In genomic region chr7:116524221-116524608, GRCh38 we compare ENCODE assay signal across 8 cellular contexts. TPM values are rescaled to one million over a fixed set of nuclear protein-coding genes. Genes with fewer than 3 reads are reported as not detected.
DNase-seq lines count a peak whose midpoint lies in the region; ATAC-seq, FAIRE-seq and TF ChIP-seq lines count a peak whose summit lies in the region.

No MANE protein-coding gene starts in this region.

- no peaks in the 10 kb centered on the region for H3K36me3 Mint-ChIP-seq in neural crest cell (ENCODE audit: low read depth)

- no peaks in the 10 kb centered on the region for H3K27me3 ChIP-seq in Panc1 (ENCODE audit: control insufficient read depth, insufficient read depth, low read length)

- H3K36me3 ChIP-seq in Panc1 (ENCODE audit: control insufficient read depth, insufficient read depth, low read length), result peaks cover 20% of the 10 kb centered on the region

- CTCF ChIA-PET in Panc1 (lab: Charles Lee), result no interaction called here

- H3K27ac Mint-ChIP-seq in neural crest cell (ENCODE audit: unreplicated experiment), result no peak overlapping the region

- ATAC-seq in Panc1 (no peak), HG03571 (IDR thresholded peaks at IDR 0.05; ENCODE audit: unreplicated experiment) (no peak), GM18858 (IDR thresholded peaks at IDR 0.05; ENCODE audit: unreplicated experiment) (no peak)

- peak overlapping the region; percentile 95 for H3K4me3 ChIP-seq in AG10803 (ENCODE audit: low read length)
- H3K4me3 ChIP-seq in Panc1 (ENCODE audit: low read depth in 2 of 2, low read length in 2 of 2), result peak overlapping the region; percentile 78 to 90
- H3K4me3 ChIP-seq in epithelial cell of proximal tubule (ENCODE audit: low read depth, low read length), result peak overlapping the region; percentile 88

- peaks cover 38% of the 10 kb centered on the region for H3K4me1 Mint-ChIP-seq in neural crest cell

- DNase-seq in AG10803 (ENCODE audit: low read depth), result no peak
- no peak for DNase-seq in Panc1 (ENCODE audit: low read depth, low spot score)
- no peak for DNase-seq in epithelial cell of proximal tubule (ENCODE audit: low read depth)
- no peak for DNase-seq in neural crest cell (ENCODE audit: low read depth, low spot score)
- DNase-seq in amygdala (lab: John Stamatoyannopoulos, UW), result no peak
- no peak for DNase-seq in urothelium cell line (ENCODE audit: low spot score)

- H3K9me3 Mint-ChIP-seq in neural crest cell, result no peaks in the 10 kb centered on the region

- BruUV-seq in Panc1 (replicated peaks; lab: Mats Ljungman, UMichigan), result no TSS peak

- H3K27ac ChIP-seq in Panc1 (ENCODE audit: low read length), result peak overlapping the region; percentile 92

- POLR2A ChIA-PET in Panc1 (lab: Charles Lee), result interaction anchor here (0.7 to 1.0 kb wide), 3 partner anchors 12 to 256 kb away, joined by 3 to 4 read pairs (median 3); no protein-coding TSS in a partner anchor

- no peaks in the 10 kb centered on the region for H3K9me3 ChIP-seq in Panc1 (ENCODE audit: control insufficient read depth, insufficient read depth, low read depth, low read length)

- TF ChIP-seq CTCF in AG10803 (conservative IDR thresholded peaks at IDR 0.05; ENCODE audit: low read length) (no peak), Panc1 (IDR thresholded peaks at IDR 0.05) (no peak), epithelial cell of proximal tubule (conservative IDR thresholded peaks at IDR 0.05; ENCODE audit: low read depth, low read length) (no peak), neural crest cell (conservative IDR thresholded peaks at IDR 0.05) (no peak)

- in situ Hi-C loops in Panc1 (cut with HindIII; ENCODE audit: low pct_unique_long_range_greater_than_20kb, low sequenced_read_pairs), result no loop called here

- H3K4me3 Mint-ChIP-seq in neural crest cell, result peak overlapping the region; percentile 90

- intact Hi-C loops in Panc1 (cut with micrococcal nuclease; ENCODE audit: unreplicated experiment), result loop anchor here (2.0 to 10.0 kb wide), 3 partner anchors 99 to 265 kb away; no protein-coding TSS in a partner anchor

- peaks cover 81% of the 10 kb centered on the region for H3K27me3 Mint-ChIP-seq in neural crest cell (ENCODE audit: low read depth)

- FAIRE-seq in urothelium cell line (lab: Jason Lieb, UNC), result no peak

- peaks cover 65% of the 10 kb centered on the region for H3K4me1 ChIP-seq in Panc1 (ENCODE audit: control insufficient read depth, insufficient read depth, low read length)

RNA-seq across cellular contexts. Expression of gene CAV1, which starts 0.6 kb away (rescaled TPM):
- 496 TPM for total RNA-seq in Panc1 (2021; ENCODE audit: unreplicated experiment)
- polyA plus RNA-seq in Panc1 (2012; ENCODE audit: insufficient read length), result 465 TPM
- total RNA-seq in epithelial cell of proximal tubule, result 66.7 and 110 TPM in 2 replicates
- total RNA-seq in neural crest cell, result 3.7 and 5.3 TPM in 2 replicates

RNA-seq across cellular contexts. Expression of gene CAV2, which starts 24.7 kb away (rescaled TPM):
- total RNA-seq in Panc1 (2021; ENCODE audit: unreplicated experiment) (217 TPM), epithelial cell of proximal tubule (81.7 and 94.1 TPM in 2 replicates), neural crest cell (1.6 and 1.9 TPM in 2 replicates)
- polyA plus RNA-seq in Panc1 (2012; ENCODE audit: insufficient read length), result 199 TPM

Comparison
In these comparisons a context has a peak if more than half of its experiments do, and no peak if none do; other contexts are left out.
1. RNA of gene CAV1, which starts 0.6 kb away (total RNA-seq): 496 TPM in Panc1 (single experiment) and 66.7 to 110 TPM in epithelial cell of proximal tubule; 3.7 to 5.3 TPM in neural crest cell; every median in the first group is over 10 times any median in the second.
2. RNA of gene CAV2, which starts 24.7 kb away (total RNA-seq): 217 TPM in Panc1 (single experiment) and 81.7 to 94.1 TPM in epithelial cell of proximal tubule; 1.6 to 1.9 TPM in neural crest cell; every median in the first group is over 10 times any median in the second.
3. Peak in every context shown above with its lines, with median percentiles within 50 percentile points of each other: H3K4me3 ChIP-seq.